ENCODE assay signal across 12 cellular contexts in genomic region chr7:101527844-101528667, GRCh38.
DNase-seq lines count a peak whose midpoint lies in the region; ATAC-seq and TF ChIP-seq lines count a peak whose summit lies in the region.
"Had no signal": no experiment of that assay in that cellular context is flagged by ENCODE, and none has a peak within 500 bp of the region (broad histone marks: within the 10 kb centered on the region; RNA-seq: fewer than 3 reads in every experiment).

No MANE protein-coding gene starts in this region.

- no peaks in the 10 kb centered on the region for H3K36me3 ChIP-seq in SJSA1
- H3K36me3 ChIP-seq: neutrophil had no signal

- no peaks in the 10 kb centered on the region for H3K27me3 Mint-ChIP-seq in osteocyte (ENCODE audit: unreplicated experiment)
- peaks cover 8% of the 10 kb centered on the region for H3K27me3 Mint-ChIP-seq in activated CD8-positive, alpha-beta T cell treated with anti-CD3 and anti-CD28 coated beads, Interleukin-2, amount 10 ng/mL, durations not matched to agents 7 days and 5 days (ENCODE audit: low read depth)

- H3K36me3 Mint-ChIP-seq in osteocyte (ENCODE audit: unreplicated experiment), result peaks cover 2% of the 10 kb centered on the region
- no peaks in the 10 kb centered on the region for H3K36me3 Mint-ChIP-seq in activated CD8-positive, alpha-beta T cell treated with anti-CD3 and anti-CD28 coated beads, Interleukin-2, amount 10 ng/mL, durations not matched to agents 7 days and 5 days (ENCODE audit: low read depth)

- DNase-seq in CMK (ENCODE audit: low read depth), result peak; percentile 41
- peak; percentile 43 to 67 for DNase-seq in SJSA1 (ENCODE audit: low read depth in 1 of 2, low spot score in 2 of 2)
- DNase-seq in fibroblast of peridontal ligament (ENCODE audit: extremely low read depth), result peak; percentile 67
- no peak for DNase-seq in osteocyte (ENCODE audit: extremely low spot score, unreplicated experiment)
- DNase-seq in activated CD8-positive, alpha-beta T cell treated with anti-CD3 and anti-CD28 coated beads, Interleukin-2, amount 10 ng/mL, durations not matched to agents 7 days and 5 days, result no peak
- no peak for DNase-seq in NCI-H2081 (lab: John Stamatoyannopoulos, UW)
- DNase-seq: MV-4-11; stimulated activated CD4-positive, alpha-beta T cell treated with anti-CD3 and anti-CD28 coated beads, Interleukin-4, amount 100 ng/mL, for 4 hours; T-helper 17 cell had no signal

- CTCF ChIA-PET in activated CD8-positive, alpha-beta T cell treated with anti-CD3 and anti-CD28 coated beads, Interleukin-2, amount 10 ng/mL, durations not matched to agents 7 days and 5 days (lab: Charles Lee), result no interaction called here

- no peak for ATAC-seq in activated CD8-positive, alpha-beta T cell treated with anti-CD3 and anti-CD28 coated beads, Interleukin-2, amount 10 ng/mL, durations not matched to agents 7 days and 5 days
- ATAC-seq in HG03354 (IDR thresholded peaks at IDR 0.05; ENCODE audit: poor library complexity, severe bottlenecking, unreplicated experiment) (no peak), HG03045 (IDR thresholded peaks at IDR 0.05; ENCODE audit: unreplicated experiment) (no peak)
- ATAC-seq: T-helper 17 cell had no signal

- peaks cover 4% of the 10 kb centered on the region for H3K9me3 Mint-ChIP-seq in osteocyte (ENCODE audit: unreplicated experiment)
- no peaks in the 10 kb centered on the region for H3K9me3 Mint-ChIP-seq in activated CD8-positive, alpha-beta T cell treated with anti-CD3 and anti-CD28 coated beads, Interleukin-2, amount 10 ng/mL, durations not matched to agents 7 days and 5 days (ENCODE audit: insufficient read depth)

- peak overlapping the region; percentile 44 for H3K27ac Mint-ChIP-seq in osteocyte (ENCODE audit: unreplicated experiment)
- no peak overlapping the region for H3K27ac Mint-ChIP-seq in activated CD8-positive, alpha-beta T cell treated with anti-CD3 and anti-CD28 coated beads, Interleukin-2, amount 10 ng/mL, durations not matched to agents 7 days and 5 days
- H3K27ac Mint-ChIP-seq: T-helper 17 cell had no signal

- no peak overlapping the region for H3K4me3 Mint-ChIP-seq in osteocyte (ENCODE audit: unreplicated experiment)
- H3K4me3 Mint-ChIP-seq in activated CD8-positive, alpha-beta T cell treated with anti-CD3 and anti-CD28 coated beads, Interleukin-2, amount 10 ng/mL, durations not matched to agents 7 days and 5 days, result no peak overlapping the region
- H3K4me3 Mint-ChIP-seq: T-helper 17 cell had no signal

- POLR2A ChIA-PET in activated CD8-positive, alpha-beta T cell treated with anti-CD3 and anti-CD28 coated beads, Interleukin-2, amount 10 ng/mL, durations not matched to agents 7 days and 5 days (lab: Charles Lee), result no interaction called here

- no peaks in the 10 kb centered on the region for H3K27me3 ChIP-seq in SJSA1 (replicated peaks)

- no peak for TF ChIP-seq CTCF in osteocyte (IDR thresholded peaks at IDR 0.05)

- H3K4me1 ChIP-seq in SJSA1 (replicated peaks), result peaks cover 14% of the 10 kb centered on the region

- H3K4me3 ChIP-seq in SJSA1, result no peak overlapping the region

- no peaks in the 10 kb centered on the region for H3K9me3 ChIP-seq in SJSA1 (replicated peaks)
- H3K9me3 ChIP-seq: neutrophil had no signal

- H3K4me1 Mint-ChIP-seq in osteocyte (ENCODE audit: unreplicated experiment), result peaks cover 10% of the 10 kb centered on the region
- no peaks in the 10 kb centered on the region for H3K4me1 Mint-ChIP-seq in activated CD8-positive, alpha-beta T cell treated with anti-CD3 and anti-CD28 coated beads, Interleukin-2, amount 10 ng/mL, durations not matched to agents 7 days and 5 days (ENCODE audit: low read depth)
- H3K4me1 Mint-ChIP-seq: T-helper 17 cell had no signal

- H3K27ac ChIP-seq in SJSA1, result peak overlapping the region; percentile 43; the same call in 1 of the 2 replicates
- H3K27ac ChIP-seq: neutrophil had no signal

Comparison
In these comparisons a context has a peak if more than half of its experiments do, and no peak if none do; other contexts are left out.
1. DNase-seq: peak in CMK (single experiment), SJSA1 (2 of 2) and fibroblast of peridontal ligament (single experiment); none in osteocyte (single experiment), activated CD8-positive, alpha-beta T cell treated with anti-CD3 and anti-CD28 coated beads, Interleukin-2, amount 10 ng/mL, durations not matched to agents 7 days and 5 days (single experiment) and NCI-H2081 (0 of 2).